In genomic region chr14:24093901-24094838, GRCh38 we compare ENCODE assay signal across 8 cellular contexts. TPM values are rescaled to one million over a fixed set of nuclear protein-coding genes. Genes with fewer than 3 reads are reported as not detected.
DNase-seq lines count a peak whose midpoint lies in the region; ATAC-seq and TF ChIP-seq lines count a peak whose summit lies in the region.

Gene PCK2 (plus strand): TSS chr14:24094311. CDS start chr14:24094406, 95 bp downstream.

- H3K27me3 Mint-ChIP-seq in CD14-positive monocyte (ENCODE audit: low read depth in 3 of 3) = peaks cover 0 to 2% (median 1%) of the 10 kb centered on the region in 3 donors

- H3K9me3 Mint-ChIP-seq in CD14-positive monocyte = peaks cover 0 to 3% (median 0%) of the 10 kb centered on the region in 7 donors

- in situ Hi-C loops in endometrial microvascular endothelial cells (cut with HindIII; ENCODE audit: inconsistent ontology term, low pct_unique_long_range_greater_than_20kb, low sequenced_read_pairs) = no loop called here

- 1% methylated on average over 59 to 61 of the region's 68 CpGs for WGBS in mesodermal cell (ENCODE audit: insufficient coverage in 2 of 2), 2 experiments

- H3K36me3 ChIP-seq in mesodermal cell (ENCODE audit: control insufficient read depth, insufficient read depth, low read length) = peaks cover 22% of the 10 kb centered on the region

- intact Hi-C loops in CD14-positive monocyte (cut with micrococcal nuclease) = loop anchor here in 1 of 2 donors (2.0 kb wide), 1 partner anchor 15 kb away; no protein-coding TSS in a partner anchor

- peak; percentile 51 for ATAC-seq in GM19455 (IDR thresholded peaks at IDR 0.05; ENCODE audit: unreplicated experiment)

- peaks cover 50% of the 10 kb centered on the region for H3K4me1 Mint-ChIP-seq in CD14-positive monocyte

- H3K27ac Mint-ChIP-seq in CD14-positive monocyte = peak within 1 kb of the TSS; percentile 89 to 95 (median 93)

- H3K9me3 ChIP-seq in mesodermal cell (ENCODE audit: control insufficient read depth, low read length) = no peaks in the 10 kb centered on the region

- peak within 1 kb of the TSS; percentile 96 to 97 for H3K4me3 Mint-ChIP-seq in CD14-positive monocyte

- peaks cover 15 to 22% of the 10 kb centered on the region in 2 donors for H3K36me3 Mint-ChIP-seq in CD14-positive monocyte

- peak within 1 kb of the TSS; percentile 72 for H3K4me3 ChIP-seq in mesodermal cell (ENCODE audit: extremely low read depth, insufficient read depth, low read length, poor library complexity, severe bottlenecking)

- no peaks in the 10 kb centered on the region for H3K4me1 ChIP-seq in mesodermal cell (ENCODE audit: control insufficient read depth, insufficient read depth, low read length, poor library complexity, severe bottlenecking)

- peak; percentile 79 for DNase-seq in CD14-positive monocyte (ENCODE audit: low spot score)
- peak; percentile 56 for DNase-seq in HS-5 (ENCODE audit: low read depth)
- peak; percentile 93 for DNase-seq in NOMO-1 treated with DMSO at 0.1 percent for 48 hours (lab: John Stamatoyannopoulos, UW; ENCODE audit: unreplicated experiment)
- peak; percentile 75 to 85 (median 75) for DNase-seq in activated CD8-positive, alpha-beta memory T cell treated with anti-CD3 and anti-CD28 coated beads for 48 hours (ENCODE audit: low read depth in 2 of 3, low spot score in 2 of 3)
- peak; percentile 47 to 57 for DNase-seq in stimulated activated CD8-positive, alpha-beta memory T cell treated with anti-CD3 and anti-CD28 coated beads, Interleukin-2, amount 100 ng/mL, for 1 hour (ENCODE audit: low read depth in 2 of 2)

- H3K27ac ChIP-seq in mesodermal cell (ENCODE audit: low read depth, low read length, severe bottlenecking) = peak within 1 kb of the TSS; percentile 88

- TF ChIP-seq CTCF in CD14-positive monocyte (IDR thresholded peaks at IDR 0.05) = no peak

RNA-seq across cellular contexts. Expression of gene PCK2, which starts in this region (rescaled TPM):
- 10 to 100 TPM; 29.9 to 34.2 TPM for polyA plus RNA-seq in CD14-positive monocyte
- 15.8 TPM for total RNA-seq in endometrial microvascular endothelial cells (ENCODE audit: inconsistent ontology term)
- polyA plus RNA-seq in mesodermal cell (2013, experiment 1 of 2) = 40.7 TPM
- polyA plus RNA-seq in mesodermal cell (2013, experiment 2 of 2) = 39.1 TPM

Comparison
In these comparisons a context has a peak if more than half of its experiments do, and no peak if none do; other contexts are left out.
1. Peak in every context shown above with its lines: DNase-seq, ATAC-seq, H3K4me3 ChIP-seq and H3K27ac ChIP-seq.